In genomic region chr3:197261164-197261509, GRCh38 we compare ENCODE assay signal across 19 cellular contexts. TPM values are rescaled to one million over a fixed set of nuclear protein-coding genes. Genes with fewer than 3 reads are reported as not detected.
DNase-seq lines count a peak whose midpoint lies in the region; ATAC-seq and TF ChIP-seq lines count a peak whose summit lies in the region.
"Had no signal": no experiment of that assay in that cellular context is flagged by ENCODE, and none has a peak within 500 bp of the region (broad histone marks: within the 10 kb centered on the region; RNA-seq: fewer than 3 reads in every experiment).

No MANE protein-coding gene starts in this region.

- WGBS in IMR-90 (ENCODE audit: extremely low coverage in 2 of 2, insufficient read length in 1 of 2), 2 experiments: no CpG with 5 or more reads among the region's 1 CpG

- TF ChIP-seq CTCF in IMR-90 (conservative IDR thresholded peaks at IDR 0.05; ENCODE audit: low read depth, low read length) (no peak), brain microvascular endothelial cell (IDR thresholded peaks at IDR 0.05; ENCODE audit: low read depth, low read length, missing control alignments) (no peak)

- no peak for TF ChIP-seq RAD21 in IMR-90 (IDR thresholded peaks at IDR 0.05; ENCODE audit: low read length)

- H3K36me3 ChIP-seq in IMR-90 (ENCODE audit: control insufficient read depth, insufficient read depth, low read length) (no peaks in the 10 kb centered on the region), brain microvascular endothelial cell (replicated peaks) (peaks cover 28% of the 10 kb centered on the region)

- H3K9me1 ChIP-seq in IMR-90 (ENCODE audit: insufficient read depth, low read length): peaks cover 3% of the 10 kb centered on the region; the same call in 1 of the 2 replicates

- POLR2A ChIA-PET in IMR-90 (lab: Charles Lee; ENCODE audit: unreplicated experiment): no interaction called here
- POLR2A ChIA-PET in activated CD4-positive, alpha-beta memory T cell treated with anti-CD3 and anti-CD28 coated beads, Interleukin-2, amount 10 ng/mL, durations not matched to agents 7 days and 5 days (lab: Charles Lee): no interaction called here

- no peak overlapping the region for H4K8ac ChIP-seq in IMR-90 (ENCODE audit: low read depth in 2 of 2, low read length in 2 of 2)

- H3K4me1 ChIP-seq in IMR-90 (ENCODE audit: control insufficient read depth, insufficient read depth, low read length): peaks cover 2% of the 10 kb centered on the region
- H3K4me1 ChIP-seq: Peyer's patch had no signal

- H3K4me1 Mint-ChIP-seq in activated CD4-positive, alpha-beta memory T cell treated with anti-CD3 and anti-CD28 coated beads, Interleukin-2, amount 10 ng/mL, durations not matched to agents 7 days and 5 days: no peaks in the 10 kb centered on the region

- no peak overlapping the region for H2AFZ ChIP-seq in IMR-90 (replicated peaks; ENCODE audit: low read length, poor library complexity)

- CTCF ChIA-PET in IMR-90 (lab: Yijun Ruan, JAX): no interaction called here
- CTCF ChIA-PET in activated CD4-positive, alpha-beta memory T cell treated with anti-CD3 and anti-CD28 coated beads, Interleukin-2, amount 10 ng/mL, durations not matched to agents 7 days and 5 days (lab: Charles Lee): no interaction called here

- H4K91ac ChIP-seq in IMR-90 (ENCODE audit: insufficient read depth, low read depth, low read length): no peak overlapping the region

- ATAC-seq in IMR-90 (ENCODE audit: low read depth): no peak
- peak; percentile 18 for ATAC-seq in left colon
- no peak for ATAC-seq in HG03439 (IDR thresholded peaks at IDR 0.05; ENCODE audit: unreplicated experiment)

- no peak for TF ChIP-seq POLR2A in IMR-90 (IDR thresholded peaks at IDR 0.05; ENCODE audit: low read depth, low read length)

- no peaks in the 10 kb centered on the region for H3K27me3 Mint-ChIP-seq in activated CD4-positive, alpha-beta memory T cell treated with anti-CD3 and anti-CD28 coated beads, Interleukin-2, amount 10 ng/mL, durations not matched to agents 7 days and 5 days

- H4K20me1 ChIP-seq in IMR-90 (ENCODE audit: insufficient read depth, low read length): peaks cover 27% of the 10 kb centered on the region

- DNase-seq in NCI-H82 (lab: John Stamatoyannopoulos, UW) (peak; percentile 47), NCI-H82 treated with DMSO at 0.1 percent for 48 hours (lab: John Stamatoyannopoulos, UW; ENCODE audit: unreplicated experiment) (no peak), IMR-90 (no peak), left colon (no peak), brain microvascular endothelial cell (no peak)
- DNase-seq in activated CD4-positive, alpha-beta memory T cell treated with anti-CD3 and anti-CD28 coated beads, Interleukin-2, amount 10 ng/mL, durations not matched to agents 7 days and 5 days: no peak
- DNase-seq: 8988T, AML-193, KBM-7, NCI-H1092, NCI-H1436, NCI-H1930, NCI-H226, NCI-H510A treated with DMSO at 0.1 percent for 48 hours, NCI-H748 treated with DMSO at 0.1 percent for 48 hours, Peyer's patch had no signal

- no peaks in the 10 kb centered on the region for H3K9me3 ChIP-seq in IMR-90 (ENCODE audit: control insufficient read depth, insufficient read depth, low read length)
- H3K9me3 ChIP-seq: Peyer's patch, SJSA1 had no signal

- no peaks in the 10 kb centered on the region for H3K9me3 Mint-ChIP-seq in activated CD4-positive, alpha-beta memory T cell treated with anti-CD3 and anti-CD28 coated beads, Interleukin-2, amount 10 ng/mL, durations not matched to agents 7 days and 5 days

- H3K4me3 Mint-ChIP-seq in activated CD4-positive, alpha-beta memory T cell treated with anti-CD3 and anti-CD28 coated beads, Interleukin-2, amount 10 ng/mL, durations not matched to agents 7 days and 5 days: no peak overlapping the region

- H2BK20ac ChIP-seq in IMR-90 (ENCODE audit: low read depth, low read length): no peak overlapping the region

- H3K4me2 ChIP-seq in IMR-90 (ENCODE audit: low read depth, low read length): no peak overlapping the region

- H3K4ac ChIP-seq in IMR-90 (ENCODE audit: low read depth, low read length): no peak overlapping the region

- in situ Hi-C loops in IMR-90 (cut with MboI; ENCODE audit: low sequenced_read_pairs) (no loop called here), brain microvascular endothelial cell (cut with HindIII; ENCODE audit: low pct_ligation_motif_present, low sequenced_read_pairs) (no loop called here)

- H2BK15ac ChIP-seq in IMR-90 (ENCODE audit: low read depth, low read length): no peak overlapping the region

- no TSS peak for BruUV-seq in IMR-90 (replicated peaks; lab: Mats Ljungman, UMichigan)

- H3K27me3 ChIP-seq in IMR-90 (ENCODE audit: control insufficient read depth, insufficient read depth, low read length) (no peaks in the 10 kb centered on the region), brain microvascular endothelial cell (replicated peaks) (no peaks in the 10 kb centered on the region)
- H3K27me3 ChIP-seq: Peyer's patch, SJSA1 had no signal

- no peak overlapping the region for H3K27ac ChIP-seq in IMR-90 (ENCODE audit: insufficient read depth, low read length)
- peak overlapping the region; percentile 8 for H3K27ac ChIP-seq in angular gyrus (ENCODE audit: low read depth, low read length)
- H3K27ac ChIP-seq in brain microvascular endothelial cell: no peak overlapping the region
- H3K27ac ChIP-seq: Peyer's patch, SJSA1 had no signal

- no peak overlapping the region for H3K27ac Mint-ChIP-seq in activated CD4-positive, alpha-beta memory T cell treated with anti-CD3 and anti-CD28 coated beads, Interleukin-2, amount 10 ng/mL, durations not matched to agents 7 days and 5 days

- peaks cover 9% of the 10 kb centered on the region for H3K36me3 Mint-ChIP-seq in activated CD4-positive, alpha-beta memory T cell treated with anti-CD3 and anti-CD28 coated beads, Interleukin-2, amount 10 ng/mL, durations not matched to agents 7 days and 5 days (ENCODE audit: low read depth)

- H2BK5ac ChIP-seq in IMR-90 (ENCODE audit: low read depth, low read length, poor library complexity, severe bottlenecking): no peak overlapping the region

- no peak overlapping the region for H4K5ac ChIP-seq in IMR-90 (ENCODE audit: low read depth, low read length)

- H3K23ac ChIP-seq in IMR-90 (ENCODE audit: low read depth, low read length): peak overlapping the region; percentile 40; the same call in 1 of the 2 replicates

- no peak overlapping the region for H2AK9ac ChIP-seq in IMR-90 (replicated peaks; ENCODE audit: low read depth, low read length, poor library complexity)

- peaks cover 35 to 52% of the 10 kb centered on the region in 2 experiments for H3K79me1 ChIP-seq in IMR-90 (ENCODE audit: low read depth in 1 of 2, low read length in 2 of 2)

- intact Hi-C loops in IMR-90 (cut with micrococcal nuclease): no loop called here
- intact Hi-C loops in left colon (cut with DNase I, micrococcal nuclease): no loop called here

- no peak overlapping the region for H3K9ac ChIP-seq in IMR-90 (ENCODE audit: low read depth, low read length)

- no peak overlapping the region for H3K18ac ChIP-seq in IMR-90 (ENCODE audit: low read depth, low read length)

- no peak overlapping the region for H3K56ac ChIP-seq in IMR-90 (ENCODE audit: extremely low read depth, insufficient read depth, low read length)

- no peak overlapping the region for H3K14ac ChIP-seq in IMR-90 (replicated peaks; ENCODE audit: low read depth, low read length)

- H3K4me3 ChIP-seq in IMR-90 (ENCODE audit: insufficient read depth, low read depth, low read length) (no peak overlapping the region), brain microvascular endothelial cell (ENCODE audit: low read depth, low read length) (no peak overlapping the region)
- H3K4me3 ChIP-seq: Peyer's patch, SJSA1 had no signal

- H2BK120ac ChIP-seq in IMR-90 (ENCODE audit: low read depth, low read length): no peak overlapping the region

- no peak overlapping the region for H2AK5ac ChIP-seq in IMR-90 (ENCODE audit: low read depth, low read length)

- dilution Hi-C loops in IMR-90 (cut with HindIII; ENCODE audit: low sequenced_read_pairs, unreplicated experiment): no loop called here

TF ChIP-seq in IMR-90, 13 proteins besides CTCF, POLR2A, EP300 and RAD21:
- TF ChIP-seq CHD1 (IDR thresholded peaks at IDR 0.05; ENCODE audit: low read depth, low read length): no peak

RNA-seq across cellular contexts. Expression of gene DLG1, which starts 37.3 kb away (rescaled TPM):
- total RNA-seq in IMR-90 (2012; rRNA removed): 57.7 and 58.6 TPM in 2 replicates
- 18.7 and 21.2 TPM in 2 replicates for polyA plus RNA-seq in IMR-90 (2012; rRNA removed)
- 3.7 and 4.9 TPM in 2 replicates for polyA plus RNA-seq in IMR-90 (2012; cell fraction: cytosol; rRNA removed)
- polyA plus RNA-seq in IMR-90 (2012; cell fraction: nucleus; rRNA removed; ENCODE audit: low replicate concordance): 5.5 and 51.9 TPM in 2 replicates
- total RNA-seq in left colon: 100 to 1,000 TPM; 129 to 145 TPM
- total RNA-seq in activated CD4-positive, alpha-beta memory T cell treated with anti-CD3 and anti-CD28 coated beads, Interleukin-2, amount 10 ng/mL, durations not matched to agents 7 days and 5 days: 10 to 100 TPM; 58.2 to 61.4 TPM
